20 cellular contexts compared by ENCODE assay signal in genomic region chr1:39500862-39501389, GRCh38. TPM values are rescaled to one million over a fixed set of nuclear protein-coding genes. Genes with fewer than 3 reads are reported as not detected.
A peak's percentile ranks its signal among the peaks of the same experiment; 100 is the strongest.
DNase-seq lines count a peak whose midpoint lies in the region; ATAC-seq and TF ChIP-seq lines count a peak whose summit lies in the region.
"Had no signal": no experiment of that assay in that cellular context is flagged by ENCODE, and none has a peak within 500 bp of the region (broad histone marks: within the 10 kb centered on the region; RNA-seq: fewer than 3 reads in every experiment).

No MANE protein-coding gene starts in this region.

- no peaks in the 10 kb centered on the region; the same call in 1 of the 2 replicates for H3F3A ChIP-seq in GM23248 (ENCODE audit: insufficient read depth)

- in situ Hi-C loops in GM23248 (cut with MboI) = no loop called here

- H4K20me1 ChIP-seq in GM23248 (ENCODE audit: insufficient read depth) = no peaks in the 10 kb centered on the region

- no peaks in the 10 kb centered on the region for H3K27me3 ChIP-seq in GM23248 (replicated peaks; ENCODE audit: insufficient read depth)
- H3K27me3 ChIP-seq in esophagus muscularis mucosa = peaks cover 0 to 10% (median 0%) of the 10 kb centered on the region in 4 donors

- H3K4me1 ChIP-seq in GM23248 (ENCODE audit: insufficient read depth) (no peaks in the 10 kb centered on the region), esophagus muscularis mucosa (peaks cover 7 to 27% (median 8%) of the 10 kb centered on the region in 4 donors)
- H3K4me1 ChIP-seq: HAP-1 had no signal

- 55 to 62% methylated on average over 4 of the region's 4 CpGs for WGBS in GM23248 (ENCODE audit: low coverage in 1 of 2, low lambda C conversion rate in 2 of 2, missing lambda C conversion rate in 2 of 2), 2 experiments
- 97% methylated on average over 4 of the region's 4 CpGs for WGBS in esophagus muscularis mucosa

- H3K27ac ChIP-seq in C4-2B (peak overlapping the region; percentile 7; the same call in 1 of the 2 replicates), GM23248 (no peak overlapping the region), esophagus muscularis mucosa (replicated peaks in 1 of 4) (no peak overlapping the region)
- H3K27ac ChIP-seq: SK-N-MC had no signal

- no peaks in the 10 kb centered on the region for H3K36me3 ChIP-seq in GM23248 (ENCODE audit: low read depth)
- H3K36me3 ChIP-seq in esophagus muscularis mucosa = no peaks in the 10 kb centered on the region
- H3K36me3 ChIP-seq: HAP-1 had no signal

- H3K4me3 ChIP-seq in GM23248 (no peak overlapping the region), esophagus muscularis mucosa (no peak overlapping the region)
- H3K4me3 ChIP-seq: GM12878, HAP-1, SK-N-MC had no signal

- H3K9me2 ChIP-seq in GM23248 (ENCODE audit: insufficient read depth) = no peaks in the 10 kb centered on the region

- no peak overlapping the region for H2AFZ ChIP-seq in GM23248

- intact Hi-C loops in esophagus muscularis mucosa (cut with DNase I) = no loop called here

- no peaks in the 10 kb centered on the region for H3K79me2 ChIP-seq in GM23248 (ENCODE audit: insufficient read depth)

- TF ChIP-seq CTCF in C4-2B (conservative IDR thresholded peaks at IDR 0.05) (no peak), esophagus muscularis mucosa (IDR thresholded peaks at IDR 0.05) (no peak)

- DNase-seq in GM23248 (peak; percentile 19), RPMI7951 (ENCODE audit: low read depth) (peak; percentile 69), esophagus muscularis mucosa (ENCODE audit: extremely low spot score) (no peak)
- DNase-seq: Calu3, GDM1, NCI-H1436, NCI-H2081 treated with DMSO at 0.1 percent for 48 hours, NCI-H2227 treated with DMSO at 0.1 percent for 48 hours, NCI-H524, T-cell had no signal

- H3K9me3 ChIP-seq in GM23248 (ENCODE audit: low read depth) (no peaks in the 10 kb centered on the region), esophagus muscularis mucosa (no peaks in the 10 kb centered on the region)
- H3K9me3 ChIP-seq: HAP-1 had no signal

- peak; percentile 62 for ATAC-seq in esophagus mucosa
- ATAC-seq in GM21619 (IDR thresholded peaks at IDR 0.05; ENCODE audit: unreplicated experiment) = no peak
- ATAC-seq in HG02623 (IDR thresholded peaks at IDR 0.05; ENCODE audit: unreplicated experiment) = no peak
- ATAC-seq: Right ventricle myocardium inferior, T-cell had no signal

- TF ChIP-seq POLR2A in esophagus muscularis mucosa (IDR thresholded peaks at IDR 0.05; ENCODE audit: low read depth) = no peak

- no peak overlapping the region for H3K4me2 ChIP-seq in GM23248 (ENCODE audit: unreplicated experiment)

- TF ChIP-seq EP300 in esophagus muscularis mucosa (IDR thresholded peaks at IDR 0.05) = no peak

- H3K9ac ChIP-seq in GM23248 = no peak overlapping the region

RNA-seq across cellular contexts. Expression of gene BMP8A, which starts 9.5 kb away (rescaled TPM):
- not detected in 2 replicates for total RNA-seq in GM23248 (2014; rRNA removed; shearing (Covaris generic))
- not detected in 2 replicates for polyA plus RNA-seq in GM23248 (2016; fragmentation: Nextera tagmentation; extraction: Ambion mirVana)
- not detected in 2 replicates for total RNA-seq in RPMI7951 (2014; rRNA removed; shearing (Covaris generic))
- total RNA-seq in esophagus mucosa (not detected), esophagus muscularis mucosa (1 to 10 TPM in 3 of 4 donors, under 1 TPM in 1; 0.99 to 3.0 (median 2.2) TPM)
- total RNA-seq: A673, GM12878 had no signal
- polyA plus RNA-seq: CD14-positive monocyte, GM12878 had no signal
